ENCODE assay signal across 19 cellular contexts in the genomic region with DNA sequence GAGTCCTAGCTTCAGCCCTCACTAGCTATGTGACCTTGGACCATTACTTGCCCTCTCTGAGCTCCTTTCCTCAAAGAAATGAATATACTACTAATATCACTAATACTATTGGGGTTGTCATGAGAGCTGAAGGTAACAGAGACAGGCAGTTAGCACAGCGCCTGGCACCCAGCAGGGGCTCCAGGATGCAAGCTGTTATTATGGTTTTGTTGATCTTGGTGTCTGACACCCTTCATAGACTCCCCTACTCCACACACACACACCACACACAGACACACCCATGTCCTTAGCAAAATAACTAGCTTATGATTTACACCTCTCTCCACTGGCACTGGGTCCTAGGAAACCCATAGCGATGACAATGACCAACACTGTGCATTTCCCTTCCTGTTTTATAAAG.
DNase-seq lines count a peak whose midpoint lies in the region; ATAC-seq and TF ChIP-seq lines count a peak whose summit lies in the region.
"Had no signal": no experiment of that assay in that cellular context is flagged by ENCODE, and none has a peak within 500 bp of the region (broad histone marks: within the 10 kb centered on the region; RNA-seq: fewer than 3 reads in every experiment).

No MANE protein-coding gene starts in this region.

- H3K23ac ChIP-seq in trophoblast cell (ENCODE audit: low read length) = no peak overlapping the region

- H3K27ac ChIP-seq in endodermal cell (ENCODE audit: low read depth, low read length) = peak overlapping the region; percentile 73
- no peak overlapping the region for H3K27ac ChIP-seq in trophoblast cell (ENCODE audit: low read depth, low read length)
- H3K27ac ChIP-seq: SJSA1 had no signal

- no peak overlapping the region for H4K91ac ChIP-seq in trophoblast cell (ENCODE audit: low read depth, low read length)

- H3K4me2 ChIP-seq in trophoblast cell (ENCODE audit: low read length) = no peak overlapping the region

- peaks cover 36% of the 10 kb centered on the region for H3K4me1 ChIP-seq in endodermal cell (ENCODE audit: control insufficient read depth, insufficient read depth, low read length)
- no peaks in the 10 kb centered on the region for H3K4me1 ChIP-seq in trophoblast cell (ENCODE audit: control insufficient read depth in 1 of 2, insufficient read depth in 2 of 2, low read length in 2 of 2)

- H3K4ac ChIP-seq in trophoblast cell (ENCODE audit: low read depth, low read length) = no peak overlapping the region

- no peak overlapping the region for H2BK120ac ChIP-seq in trophoblast cell (ENCODE audit: insufficient read depth, low read length, poor library complexity)

- no peaks in the 10 kb centered on the region for H3K79me1 ChIP-seq in trophoblast cell (ENCODE audit: low read length)

- H2AFZ ChIP-seq in trophoblast cell (ENCODE audit: insufficient read depth, low read length, poor library complexity) = no peak overlapping the region

- H3K4me3 ChIP-seq in endodermal cell (ENCODE audit: low read length) (peak overlapping the region; percentile 66), trophoblast cell (ENCODE audit: low read depth, low read length) (no peak overlapping the region)
- H3K4me3 ChIP-seq: MG63, SJSA1 had no signal

- no peak overlapping the region for H3K14ac ChIP-seq in trophoblast cell (ENCODE audit: low read length)

- DNase-seq in DMS153 treated with DMSO at 0.1 percent for 48 hours (lab: John Stamatoyannopoulos, UW; ENCODE audit: unreplicated experiment) (peak; percentile 62), DMS153 (lab: John Stamatoyannopoulos, UW) (no peak), NCI-H1694 treated with DMSO at 0.1 percent for 48 hours (lab: John Stamatoyannopoulos, UW) (peak; percentile 20), NCI-H69 (lab: John Stamatoyannopoulos, UW) (peak; percentile 92), endodermal cell (peak; percentile 79), trophoblast cell (no peak)
- DNase-seq: 8988T; CD4-positive, alpha-beta memory T cell; GF-D8; H7; IMR-90; Karpas-422; MG63; NCI-H524; PC-3 had no signal

- no peaks in the 10 kb centered on the region for H3K27me3 ChIP-seq in endodermal cell (ENCODE audit: control insufficient read depth, insufficient read depth, low read length, poor library complexity, severe bottlenecking)
- no peaks in the 10 kb centered on the region for H3K27me3 ChIP-seq in trophoblast cell (ENCODE audit: insufficient read depth, low read length)
- H3K27me3 ChIP-seq: MG63, SJSA1 had no signal

- WGBS in endodermal cell (ENCODE audit: insufficient coverage in 1 of 2, insufficient read length in 1 of 2), 2 experiments = 75% methylated on average over 2 of the region's 2 CpGs; no CpG with 5 or more reads in 1 of the 2 experiments
- no CpG with 5 or more reads among the region's 2 CpGs for WGBS in trophoblast cell (ENCODE audit: extremely low coverage, insufficient coverage, insufficient read length)

- H4K8ac ChIP-seq in trophoblast cell (ENCODE audit: low read depth, low read length) = no peak overlapping the region

- H3K27ac Mint-ChIP-seq in endodermal cell = peak overlapping the region; percentile 70
- H3K27ac Mint-ChIP-seq: CD4-positive, alpha-beta memory T cell; T-helper 2 cell treated with Interferon-gamma antibody and Interleukin-4, amounts not matched to agents 5 μg/mL and 100 μg/mL, for 36 hours had no signal

- TF ChIP-seq CTCF in endodermal cell (conservative IDR thresholded peaks at IDR 0.05) = no peak

- no peak for ATAC-seq in GM21390 (IDR thresholded peaks at IDR 0.05; ENCODE audit: unreplicated experiment)
- ATAC-seq in esophagus mucosa = no peak
- ATAC-seq: PC-3 had no signal

- peak overlapping the region; percentile 73 for H3K9ac ChIP-seq in endodermal cell (ENCODE audit: extremely low read depth, low read length, poor library complexity, severe bottlenecking)
- no peak overlapping the region for H3K9ac ChIP-seq in trophoblast cell (ENCODE audit: low read length)

- H3K27me3 Mint-ChIP-seq in endodermal cell (ENCODE audit: insufficient read depth) = no peaks in the 10 kb centered on the region

- no peaks in the 10 kb centered on the region for H3K9me3 ChIP-seq in endodermal cell (ENCODE audit: control insufficient read depth, low read length)
- peaks cover 2% of the 10 kb centered on the region for H3K9me3 ChIP-seq in trophoblast cell (ENCODE audit: insufficient read depth, low read depth, low read length)
- H3K9me3 ChIP-seq: MG63, SJSA1 had no signal

- H3K36me3 ChIP-seq in endodermal cell (ENCODE audit: control insufficient read depth, insufficient read depth, low read length) (no peaks in the 10 kb centered on the region), trophoblast cell (ENCODE audit: control insufficient read depth in 1 of 2, insufficient read depth in 2 of 2, low read length in 2 of 2) (no peaks in the 10 kb centered on the region)
- H3K36me3 ChIP-seq: MG63, SJSA1 had no signal

- H3K4me1 Mint-ChIP-seq in endodermal cell = peaks cover 70% of the 10 kb centered on the region
- H3K4me1 Mint-ChIP-seq: CD4-positive, alpha-beta memory T cell had no signal

- no peak overlapping the region for H3K18ac ChIP-seq in trophoblast cell (ENCODE audit: low read length)

- H3K9me3 Mint-ChIP-seq in endodermal cell = no peaks in the 10 kb centered on the region
- H3K9me3 Mint-ChIP-seq: T-helper 2 cell treated with Interferon-gamma antibody and Interleukin-4, amounts not matched to agents 5 μg/mL and 100 μg/mL, for 36 hours had no signal

- no peaks in the 10 kb centered on the region for H3K36me3 Mint-ChIP-seq in endodermal cell (ENCODE audit: low read depth)
- H3K36me3 Mint-ChIP-seq: CD4-positive, alpha-beta memory T cell had no signal

- no peak overlapping the region for H2BK12ac ChIP-seq in trophoblast cell (ENCODE audit: low read length)

- no peaks in the 10 kb centered on the region for H3K79me2 ChIP-seq in trophoblast cell (ENCODE audit: control insufficient read depth, insufficient read depth, low read length, poor library complexity)

- H2BK5ac ChIP-seq in trophoblast cell (ENCODE audit: low read depth, low read length, poor library complexity) = no peak overlapping the region

- no peak overlapping the region for H4K12ac ChIP-seq in trophoblast cell (ENCODE audit: low read depth, low read length)

- no peak overlapping the region for H2AK5ac ChIP-seq in trophoblast cell (ENCODE audit: low read length)

- no peak overlapping the region for H3K4me3 Mint-ChIP-seq in endodermal cell
- H3K4me3 Mint-ChIP-seq: CD4-positive, alpha-beta memory T cell; T-helper 2 cell treated with Interferon-gamma antibody and Interleukin-4, amounts not matched to agents 5 μg/mL and 100 μg/mL, for 36 hours had no signal

Comparison
In these comparisons a context has a peak if more than half of its experiments do, and no peak if none do; other contexts are left out.
1. DNase-seq: peak in DMS153 treated with DMSO at 0.1 percent for 48 hours (single experiment), NCI-H1694 treated with DMSO at 0.1 percent for 48 hours (single experiment), NCI-H69 (single experiment) and endodermal cell (single experiment); none in DMS153 (single experiment) and trophoblast cell (0 of 2).